In genomic region chr7:92705831-92706230, GRCh38 we compare ENCODE assay signal across 26 cellular contexts.
A peak's percentile ranks its signal among the peaks of the same experiment; 100 is the strongest.
DNase-seq lines count a peak whose midpoint lies in the region; ATAC-seq, FAIRE-seq and TF ChIP-seq lines count a peak whose summit lies in the region.
"Had no signal": no experiment of that assay in that cellular context is flagged by ENCODE, and none has a peak within 500 bp of the region (broad histone marks: within the 10 kb centered on the region; RNA-seq: fewer than 3 reads in every experiment).

No MANE protein-coding gene starts in this region.

- no peak overlapping the region for H3K9ac ChIP-seq in trophoblast cell (ENCODE audit: low read length)
- H3K9ac ChIP-seq: BLaER1, GM23248 had no signal

- no peak overlapping the region for H2AK5ac ChIP-seq in trophoblast cell (ENCODE audit: low read length)

- H2BK5ac ChIP-seq in trophoblast cell (ENCODE audit: low read depth, low read length, poor library complexity), result no peak overlapping the region

- no peaks in the 10 kb centered on the region for H3K79me2 ChIP-seq in trophoblast cell (ENCODE audit: control insufficient read depth, insufficient read depth, low read length, poor library complexity)

- H3K36me3 Mint-ChIP-seq in activated naive CD4-positive, alpha-beta T cell treated with anti-CD3 and anti-CD28 coated beads for 36 hours (ENCODE audit: low read depth), result peaks cover 36% of the 10 kb centered on the region

- no peak for TF ChIP-seq CTCF in epithelial cell of esophagus (IDR thresholded peaks at IDR 0.05; ENCODE audit: insufficient read depth, low read depth, low read length, missing control alignments)

- H3K4me3 Mint-ChIP-seq in activated naive CD4-positive, alpha-beta T cell treated with anti-CD3 and anti-CD28 coated beads for 36 hours, result no peak overlapping the region
- H3K4me3 Mint-ChIP-seq: CD4-positive, alpha-beta memory T cell had no signal

- no peak overlapping the region for H3K27ac ChIP-seq in trophoblast cell (ENCODE audit: low read depth, low read length)
- H3K27ac ChIP-seq: BLaER1, GM23248, HL-60, Peyer's patch had no signal

- no peak overlapping the region for H2BK120ac ChIP-seq in trophoblast cell (ENCODE audit: insufficient read depth, low read length, poor library complexity)

- no CpG with 5 or more reads among the region's 1 CpG for WGBS in trophoblast cell (ENCODE audit: extremely low coverage, insufficient coverage, insufficient read length)

- H2AFZ ChIP-seq in trophoblast cell (ENCODE audit: insufficient read depth, low read length, poor library complexity), result no peak overlapping the region
- H2AFZ ChIP-seq: GM23248 had no signal

- peak overlapping the region; percentile 88 for H3K27ac Mint-ChIP-seq in activated naive CD4-positive, alpha-beta T cell treated with anti-CD3 and anti-CD28 coated beads for 36 hours

- H4K12ac ChIP-seq in trophoblast cell (ENCODE audit: low read depth, low read length), result no peak overlapping the region

- no peaks in the 10 kb centered on the region for H3K27me3 Mint-ChIP-seq in activated naive CD4-positive, alpha-beta T cell treated with anti-CD3 and anti-CD28 coated beads for 36 hours (ENCODE audit: low read depth)
- H3K27me3 Mint-ChIP-seq: CD4-positive, alpha-beta memory T cell had no signal

- no peak overlapping the region for H4K8ac ChIP-seq in trophoblast cell (ENCODE audit: low read depth, low read length)

- no peak for ATAC-seq in HG03025 (IDR thresholded peaks at IDR 0.05; ENCODE audit: low FRiP score, unreplicated experiment)
- ATAC-seq: Right ventricle myocardium inferior had no signal

- DNase-seq in activated naive CD4-positive, alpha-beta T cell treated with anti-CD3 and anti-CD28 coated beads for 36 hours, result no peak
- DNase-seq in activated naive CD4-positive, alpha-beta T cell treated with anti-CD3 and anti-CD28 coated beads, Interleukin-2, amount 50 U/mL, for 16 hours, result no peak
- DNase-seq in RCC 7860 (ENCODE audit: low spot score) (peak; percentile 57), epithelial cell of esophagus (ENCODE audit: low read depth) (peak; percentile 24), trophoblast cell (no peak), NCI-H748 (lab: John Stamatoyannopoulos, UW; ENCODE audit: unreplicated experiment) (no peak)
- DNase-seq: CD4-positive, alpha-beta memory T cell; DMS153; GF-D8; GM23248; IMR-90; Karpas-422; MG63; NCI-H1092; NCI-H1436 treated with DMSO at 0.1 percent for 48 hours; NCI-H2029; NCI-H2171 treated with DMSO at 0.1 percent for 48 hours; NCI-H446 treated with DMSO at 0.1 percent for 48 hours; NCI-H748 treated with DMSO at 0.1 percent for 48 hours; NK-92 treated with Interleukin-12 subunit alpha and Interleukin-12 subunit beta, amount 100 ng/mL, for 24 hours; Peyer's patch had no signal

- no peak overlapping the region for H4K91ac ChIP-seq in trophoblast cell (ENCODE audit: low read depth, low read length)

- peaks cover 0 to 4% of the 10 kb centered on the region in 2 experiments for H3K4me1 ChIP-seq in trophoblast cell (ENCODE audit: control insufficient read depth in 1 of 2, insufficient read depth in 2 of 2, low read length in 2 of 2)
- H3K4me1 ChIP-seq: HAP-1, Peyer's patch had no signal

- H3K9me3 ChIP-seq in trophoblast cell (ENCODE audit: insufficient read depth, low read depth, low read length), result no peaks in the 10 kb centered on the region
- H3K9me3 ChIP-seq: HAP-1, Peyer's patch had no signal

- no peak overlapping the region for H3K23ac ChIP-seq in trophoblast cell (ENCODE audit: low read length)

- peak overlapping the region; percentile 56 for H3K18ac ChIP-seq in trophoblast cell (ENCODE audit: low read length)

- no peak overlapping the region for H3K14ac ChIP-seq in trophoblast cell (ENCODE audit: low read length)

- no peak overlapping the region for H3K4me3 ChIP-seq in epithelial cell of esophagus (ENCODE audit: low read length)
- H3K4me3 ChIP-seq in trophoblast cell (ENCODE audit: low read depth, low read length), result no peak overlapping the region
- H3K4me3 ChIP-seq: BLaER1, GM23248, HAP-1, MG63, Peyer's patch had no signal

- FAIRE-seq in RCC 7860 (lab: Jason Lieb, UNC), result peak; percentile 94

- H3K4me2 ChIP-seq in trophoblast cell (ENCODE audit: low read length), result no peak overlapping the region
- H3K4me2 ChIP-seq: BLaER1 had no signal

- CTCF ChIA-PET in activated naive CD4-positive, alpha-beta T cell treated with anti-CD3 and anti-CD28 coated beads for 36 hours (lab: Charles Lee), result interaction anchor here (0.6 to 1.9 kb wide), 5 partner anchors 61 to 199 kb away, joined by 3 to 6 read pairs (median 4); no protein-coding TSS in a partner anchor

- H3K4me1 Mint-ChIP-seq in activated naive CD4-positive, alpha-beta T cell treated with anti-CD3 and anti-CD28 coated beads for 36 hours (ENCODE audit: low read depth), result peaks cover 51% of the 10 kb centered on the region

- intact Hi-C loops in activated naive CD4-positive, alpha-beta T cell treated with anti-CD3 and anti-CD28 coated beads for 36 hours (cut with micrococcal nuclease), result loop anchor here (5.0 kb wide), 1 partner anchor 411 kb away; the partner anchor contains the start of gene SAMD9

- H2BK12ac ChIP-seq in trophoblast cell (ENCODE audit: low read length), result no peak overlapping the region

- no peak overlapping the region for H3K4ac ChIP-seq in trophoblast cell (ENCODE audit: low read depth, low read length)

- no peaks in the 10 kb centered on the region for H3K27me3 ChIP-seq in trophoblast cell (ENCODE audit: insufficient read depth, low read length)
- H3K27me3 ChIP-seq: BLaER1, MG63, Peyer's patch had no signal

- no peaks in the 10 kb centered on the region for H3K36me3 ChIP-seq in trophoblast cell (ENCODE audit: control insufficient read depth in 1 of 2, insufficient read depth in 2 of 2, low read length in 2 of 2)
- H3K36me3 ChIP-seq: HAP-1, Peyer's patch had no signal

- no peaks in the 10 kb centered on the region for H3K79me1 ChIP-seq in trophoblast cell (ENCODE audit: low read length)

- H3K9me3 Mint-ChIP-seq in activated naive CD4-positive, alpha-beta T cell treated with anti-CD3 and anti-CD28 coated beads for 36 hours, result peaks cover 2% of the 10 kb centered on the region

Comparison
In these comparisons a context has a peak if more than half of its experiments do, and no peak if none do; other contexts are left out.
1. DNase-seq: peak in RCC 7860 (single experiment) and epithelial cell of esophagus (single experiment); none in activated naive CD4-positive, alpha-beta T cell treated with anti-CD3 and anti-CD28 coated beads for 36 hours (single experiment), activated naive CD4-positive, alpha-beta T cell treated with anti-CD3 and anti-CD28 coated beads, Interleukin-2, amount 50 U/mL, for 16 hours (single experiment), trophoblast cell (0 of 2) and NCI-H748 (single experiment).